Comparison of ENCODE assay signal across 8 cellular contexts in the genomic region with DNA sequence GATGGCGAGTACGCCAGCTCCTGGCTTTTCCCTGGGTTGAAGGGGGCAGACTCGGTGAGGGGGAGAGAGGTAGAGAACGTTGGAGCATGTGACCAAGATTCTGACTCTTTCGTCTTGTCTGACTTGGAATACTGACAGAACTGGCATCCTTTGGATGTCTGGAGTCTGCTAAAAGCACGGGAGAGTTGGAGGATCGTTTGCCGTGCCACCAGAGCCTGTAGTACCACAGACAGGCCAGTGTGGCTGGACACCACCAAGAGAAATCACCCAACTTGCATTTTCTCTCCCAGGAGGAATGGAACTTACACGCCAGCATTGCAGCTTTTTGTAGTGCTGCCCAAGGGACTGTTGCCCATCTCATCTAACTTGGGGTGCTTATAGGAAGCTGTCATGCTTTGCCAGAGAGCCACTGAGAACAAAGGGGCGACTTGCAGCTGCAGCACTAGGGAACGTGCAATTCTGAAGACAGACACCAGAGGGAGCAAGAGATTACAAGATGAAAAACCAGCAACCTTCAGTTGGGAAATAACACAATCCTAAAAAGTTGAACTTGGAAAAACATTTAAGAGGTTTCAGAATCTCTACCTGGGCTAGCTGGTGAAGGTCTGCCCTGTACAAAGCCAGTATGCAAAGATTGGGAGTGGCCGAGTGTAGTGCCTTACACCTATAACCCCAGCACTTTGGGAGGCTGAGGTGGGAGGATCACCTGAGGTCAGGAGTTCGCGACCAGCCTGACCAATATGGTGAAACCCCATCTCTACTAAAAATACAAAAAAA. TPM values are rescaled to one million over a fixed set of nuclear protein-coding genes. Genes with fewer than 3 reads are reported as not detected.
DNase-seq lines count a peak whose midpoint lies in the region; ATAC-seq and TF ChIP-seq lines count a peak whose summit lies in the region.

No MANE protein-coding gene starts in this region.

- TF ChIP-seq CTCF in AG09319 (IDR thresholded peaks at IDR 0.05; ENCODE audit: low read depth, low read length) (peak; percentile 88), lower lobe of right lung (IDR thresholded peaks at IDR 0.05) (peak; percentile 92)

- no peak overlapping the region for H3K27ac ChIP-seq in lower lobe of right lung

- H3K4me3 ChIP-seq in lower lobe of right lung = no peak overlapping the region

- H3K36me3 ChIP-seq in lower lobe of right lung = peaks cover 50% of the 10 kb centered on the region

- intact Hi-C loops in lower lobe of right lung (cut with DNase I) = no loop called here

- DNase-seq in AG09319 (ENCODE audit: extremely low read depth, low read depth) = peak; percentile 30
- DNase-seq in GM19240 (ENCODE audit: insufficient read length, low spot score) = peak; percentile 40
- DNase-seq in NCI-H345 treated with DMSO at 0.1 percent for 48 hours (lab: John Stamatoyannopoulos, UW; ENCODE audit: unreplicated experiment) = peak; percentile 58
- peak; percentile 64 for DNase-seq in activated CD4-positive, alpha-beta T cell treated with anti-CD3 and anti-CD28 coated beads for 48 hours
- DNase-seq in dedifferentiated amniotic fluid mesenchymal stem cell (ENCODE audit: extremely low spot score) = peak; percentile 74
- no peak for DNase-seq in lower lobe of right lung
- peak; percentile 15 to 30 for DNase-seq in stimulated activated CD8-positive, alpha-beta memory T cell treated with anti-CD3 and anti-CD28 coated beads, Interleukin-4, amount 100 ng/mL, for 1 hour (ENCODE audit: low read depth in 2 of 2, low spot score in 1 of 2)

- no peaks in the 10 kb centered on the region for H3K27me3 ChIP-seq in lower lobe of right lung (ENCODE audit: low read depth)

- no peaks in the 10 kb centered on the region for H3K4me1 ChIP-seq in lower lobe of right lung

- no peaks in the 10 kb centered on the region for H3K9me3 ChIP-seq in lower lobe of right lung

- ATAC-seq in lower lobe of right lung (peak; percentile 75 to 84), HG02678 (IDR thresholded peaks at IDR 0.05; ENCODE audit: unreplicated experiment) (no peak)

RNA-seq across cellular contexts. Expression of a gene that starts 24.1 kb away (rescaled TPM):
- total RNA-seq in lower lobe of right lung = 75.0 TPM

RNA-seq across cellular contexts. Expression of a gene that starts 24.4 kb away (rescaled TPM):
- total RNA-seq in lower lobe of right lung = 5.0 TPM
